ENCODE assay signal across 8 cellular contexts in the genomic region with DNA sequence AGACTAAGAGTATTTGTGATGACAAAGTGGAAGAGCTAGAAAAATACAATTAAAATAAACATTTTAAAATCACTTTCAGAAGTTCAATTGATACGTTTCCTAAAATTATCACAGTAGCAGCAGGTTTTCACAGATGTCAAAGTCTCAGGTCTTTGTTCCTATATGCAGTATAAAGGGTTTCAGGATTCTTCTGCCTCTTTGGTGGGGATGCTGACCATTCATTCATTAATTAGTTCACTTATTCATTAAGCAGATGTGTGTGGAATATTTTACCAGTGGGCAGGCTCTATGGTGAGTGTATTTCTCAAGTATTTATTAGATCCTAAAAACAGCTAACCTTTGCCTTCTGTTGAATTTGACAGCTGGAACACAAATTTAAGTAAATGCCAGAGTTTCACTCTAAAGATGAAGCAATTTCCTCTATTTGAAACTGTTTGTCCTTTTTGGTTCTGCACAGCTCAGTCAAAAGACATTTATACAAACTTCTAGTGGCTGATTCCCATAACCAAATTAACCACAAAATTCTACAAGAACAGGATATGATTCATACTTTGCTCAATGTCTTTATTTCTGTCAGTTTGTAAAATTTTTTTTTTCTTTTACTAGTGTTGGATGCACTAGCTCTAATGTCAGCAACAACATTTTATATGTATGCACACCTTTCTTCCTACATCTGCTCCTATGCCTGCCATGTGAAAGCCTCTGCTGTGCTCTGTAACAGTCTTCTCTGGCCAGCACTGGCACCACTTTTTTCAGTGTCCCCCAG.
DNase-seq lines count a peak whose midpoint lies in the region; ATAC-seq, FAIRE-seq and TF ChIP-seq lines count a peak whose summit lies in the region.

No MANE protein-coding gene starts in this region.

- H3K4me1 Mint-ChIP-seq in stimulated activated memory B cell treated with anti-CD40 and anti-IgM and Interleukin-4, amounts not matched to agents 10 μg/mL and 1 μg/mL and 100 μg/mL, for 72 hours: no peaks in the 10 kb centered on the region

- H3K4me2 ChIP-seq in BLaER1: peak overlapping the region; percentile 15

- TF ChIP-seq CTCF in left lung (IDR thresholded peaks at IDR 0.05): no peak

- ATAC-seq in HG03457 (IDR thresholded peaks at IDR 0.05; ENCODE audit: unreplicated experiment) (peak; percentile 57), left lung (peak; percentile 78)
- ATAC-seq in stimulated activated memory B cell treated with anti-CD40 and anti-IgM and Interleukin-4, amounts not matched to agents 10 μg/mL and 1 μg/mL and 100 μg/mL, for 72 hours: no peak

- H3K9me3 ChIP-seq in BLaER1 (no peaks in the 10 kb centered on the region), left lung (no peaks in the 10 kb centered on the region), small intestine (ENCODE audit: control insufficient read depth, low read depth) (no peaks in the 10 kb centered on the region)

- H3K27me3 ChIP-seq in BLaER1 (no peaks in the 10 kb centered on the region), left lung (no peaks in the 10 kb centered on the region), small intestine (ENCODE audit: control insufficient read depth in 2 of 2, insufficient read depth in 2 of 2, low read length in 2 of 2) (no peaks in the 10 kb centered on the region)

- no peak overlapping the region for H3K9ac ChIP-seq in BLaER1

- H3K27ac Mint-ChIP-seq in stimulated activated memory B cell treated with anti-CD40 and anti-IgM and Interleukin-4, amounts not matched to agents 10 μg/mL and 1 μg/mL and 100 μg/mL, for 72 hours: no peak overlapping the region

- FAIRE-seq in small intestine (lab: Jason Lieb, UNC): no peak

- DNase-seq in UCSD-AML1 (lab: John Stamatoyannopoulos, UW; ENCODE audit: unreplicated experiment) (peak; percentile 14), left lung (no peak), NCI-H446 (lab: John Stamatoyannopoulos, UW) (no peak), small intestine (no peak), ecto neural progenitor cell (ENCODE audit: low spot score) (no peak)

- no peak overlapping the region for H3K27ac ChIP-seq in BLaER1
- H3K27ac ChIP-seq in left lung: peak overlapping the region; percentile 17 to 63
- peak overlapping the region in 1 of 2 donors; percentile 54 for H3K27ac ChIP-seq in small intestine (ENCODE audit: low read depth in 1 of 2, low read length in 1 of 2)

- H3K36me3 ChIP-seq in BLaER1 (no peaks in the 10 kb centered on the region), left lung (no peaks in the 10 kb centered on the region), small intestine (ENCODE audit: control insufficient read depth in 2 of 2, insufficient read depth in 2 of 2, low read length in 2 of 2) (no peaks in the 10 kb centered on the region)

- WGBS in small intestine, 3 donors: 40 to 62% (median 60%) methylated on average over 1 of the region's 1 CpG

- H3K36me3 Mint-ChIP-seq in stimulated activated memory B cell treated with anti-CD40 and anti-IgM and Interleukin-4, amounts not matched to agents 10 μg/mL and 1 μg/mL and 100 μg/mL, for 72 hours: no peaks in the 10 kb centered on the region

- H4K20me1 ChIP-seq in BLaER1: no peaks in the 10 kb centered on the region

- no peaks in the 10 kb centered on the region for H3K27me3 Mint-ChIP-seq in stimulated activated memory B cell treated with anti-CD40 and anti-IgM and Interleukin-4, amounts not matched to agents 10 μg/mL and 1 μg/mL and 100 μg/mL, for 72 hours

- no peak overlapping the region for H3K4me3 Mint-ChIP-seq in stimulated activated memory B cell treated with anti-CD40 and anti-IgM and Interleukin-4, amounts not matched to agents 10 μg/mL and 1 μg/mL and 100 μg/mL, for 72 hours

- no peak overlapping the region for H3K4me3 ChIP-seq in BLaER1
- H3K4me3 ChIP-seq in left lung: no peak overlapping the region
- no peak overlapping the region for H3K4me3 ChIP-seq in small intestine (ENCODE audit: low read depth in 1 of 2, low read length in 2 of 2)

- no peaks in the 10 kb centered on the region for H3K9me3 Mint-ChIP-seq in stimulated activated memory B cell treated with anti-CD40 and anti-IgM and Interleukin-4, amounts not matched to agents 10 μg/mL and 1 μg/mL and 100 μg/mL, for 72 hours

- H3K4me1 ChIP-seq in BLaER1 (peaks cover 10% of the 10 kb centered on the region), left lung (peaks cover 0 to 18% of the 10 kb centered on the region in 2 donors), small intestine (ENCODE audit: control insufficient read depth in 2 of 2, insufficient read depth in 1 of 2, low read depth in 1 of 2, low read length in 1 of 2) (no peaks in the 10 kb centered on the region)

- intact Hi-C loops in left lung (cut with DNase I): no loop called here
